In the genomic region with DNA sequence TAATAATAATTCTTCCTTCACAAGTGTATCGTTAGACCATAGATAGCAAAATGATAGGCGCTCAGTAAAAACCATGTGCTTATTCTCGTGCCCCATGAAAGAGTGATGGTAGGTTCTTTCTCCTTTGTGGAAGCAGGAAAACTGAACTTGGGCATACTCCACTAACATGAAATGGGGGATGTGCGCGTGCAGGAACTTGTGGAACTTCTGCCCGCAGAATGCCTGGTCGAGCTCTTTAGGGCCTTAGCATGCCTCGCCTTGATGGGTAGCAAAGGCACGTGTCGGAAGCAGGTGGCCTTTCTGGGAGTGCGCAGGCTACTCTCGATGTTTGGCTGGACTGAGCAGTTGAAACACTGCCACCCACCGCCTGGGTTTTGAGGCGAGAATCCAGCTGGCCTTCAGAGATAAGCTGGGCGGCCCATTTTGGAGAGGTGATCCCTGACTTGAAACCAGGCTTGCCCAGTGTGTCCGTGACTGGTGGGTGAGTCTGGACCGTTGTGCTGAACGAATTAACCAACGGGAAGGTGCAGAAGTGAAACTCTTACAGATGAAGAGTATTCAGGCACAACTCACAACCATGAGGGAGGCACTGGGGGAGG, we compare ENCODE assay signal across 8 cellular contexts. TPM values are rescaled to one million over a fixed set of nuclear protein-coding genes. Genes with fewer than 3 reads are reported as not detected.
A peak's percentile ranks its signal among the peaks of the same experiment; 100 is the strongest.
DNase-seq lines count a peak whose midpoint lies in the region; ATAC-seq, FAIRE-seq and TF ChIP-seq lines count a peak whose summit lies in the region.

No MANE protein-coding gene starts in this region.

- H3K4me1 Mint-ChIP-seq in activated B cell treated with CpG ODN at 0.5 μM for 24 hours, result peaks cover 23% of the 10 kb centered on the region

- 9% methylated on average over 19 of the region's 19 CpGs for WGBS in liver

- no peak for FAIRE-seq in D721Med (lab: Jason Lieb, UNC)

- peak overlapping the region; percentile 72 to 99 (median 95) for H3K27ac ChIP-seq in dorsolateral prefrontal cortex
- peak overlapping the region; percentile 91 for H3K27ac ChIP-seq in liver (ENCODE audit: low read depth in 1 of 2, low read length in 2 of 2)

- CTCF ChIA-PET in activated B cell treated with CpG ODN at 0.5 μM for 24 hours (lab: Charles Lee), result interaction anchor here (0.6 to 2.4 kb wide), 5 partner anchors 13 to 612 kb away, joined by 3 to 14 read pairs (median 4); a partner anchor contains a TSS

- H3K9ac ChIP-seq in liver (ENCODE audit: low read depth in 1 of 2, low read length in 2 of 2), result peak overlapping the region in 1 of 2 donors; percentile 73

- no peaks in the 10 kb centered on the region for H3K27me3 Mint-ChIP-seq in activated B cell treated with CpG ODN at 0.5 μM for 24 hours

- peak; percentile 28 to 60 for TF ChIP-seq RAD21 in liver (IDR thresholded peaks at IDR 0.05)

- no peaks in the 10 kb centered on the region for H3K9me3 ChIP-seq in liver (ENCODE audit: control insufficient read depth in 4 of 4, low read length in 3 of 4)

- peak; percentile 33 for TF ChIP-seq CTCF in D721Med (IDR thresholded peaks at IDR 0.05; ENCODE audit: insufficient read depth, missing control alignments)
- no peak for TF ChIP-seq CTCF in activated B cell treated with CpG ODN at 0.5 μM for 24 hours (IDR thresholded peaks at IDR 0.05)
- peak in 45 of 56 donors; percentile 10 to 63 (median 40) for TF ChIP-seq CTCF in dorsolateral prefrontal cortex (IDR thresholded peaks at IDR 0.05 in 54 of 56, conservative IDR thresholded peaks at IDR 0.05 in 2 of 56; ENCODE audit: low read depth in 1 of 56, partially characterized antibody in 56 of 56)
- peak; percentile 7 for TF ChIP-seq CTCF in liver (IDR thresholded peaks at IDR 0.05; ENCODE audit: low read depth, low read length, missing input control)

- H3K4me1 ChIP-seq in liver (ENCODE audit: control insufficient read depth in 4 of 4, insufficient read depth in 4 of 4, low read length in 3 of 4), result peaks cover 6 to 37% (median 20%) of the 10 kb centered on the region in 4 donors

- H3K27ac Mint-ChIP-seq in activated B cell treated with CpG ODN at 0.5 μM for 24 hours, result peak overlapping the region; percentile 95

- POLR2A ChIA-PET in activated B cell treated with CpG ODN at 0.5 μM for 24 hours (lab: Charles Lee), result interaction anchor here (0.6 to 4.8 kb wide), 7 partner anchors 14 to 662 kb away, joined by 3 to 84 read pairs (median 4); a partner anchor contains a TSS

- intact Hi-C loops in activated B cell treated with CpG ODN at 0.5 μM for 24 hours (cut with micrococcal nuclease), result loop anchor here (1.0 to 10.0 kb wide), 8 partner anchors 55 to 1764 kb away; a partner anchor contains a TSS
- intact Hi-C loops in dorsolateral prefrontal cortex (cut with DNase I), result loop anchor here (1.0 to 10.0 kb wide), 6 partner anchors 55 to 501 kb away; a partner anchor contains a TSS

- ATAC-seq in activated B cell treated with CpG ODN at 0.5 μM for 24 hours (ENCODE audit: low read depth) (no peak), HG03354 (IDR thresholded peaks at IDR 0.05; ENCODE audit: poor library complexity, severe bottlenecking, unreplicated experiment) (no peak)

- H3K4me3 ChIP-seq in H7 (ENCODE audit: insufficient read depth, low read depth, low read length), result peak overlapping the region; percentile 69
- H3K4me3 ChIP-seq in dorsolateral prefrontal cortex, result peak overlapping the region; percentile 42 to 93 (median 81)
- peak overlapping the region; percentile 56 to 80 (median 79) for H3K4me3 ChIP-seq in liver (ENCODE audit: low read depth in 1 of 3, low read length in 3 of 3)

- DNase-seq in D721Med (ENCODE audit: insufficient read length, low spot score) (no peak), H7 (peak; percentile 34), NCI-H1694 treated with DMSO at 0.1 percent for 48 hours (lab: John Stamatoyannopoulos, UW) (peak; percentile 50), activated B cell treated with CpG ODN at 0.5 μM for 24 hours (peak; percentile 27), dorsolateral prefrontal cortex (peak; percentile 63 to 86 (median 82))
- peak in 2 of 3 donors; percentile 0 to 9 for DNase-seq in stimulated activated CD4-positive, alpha-beta T cell treated with anti-CD3 and anti-CD28 coated beads, TNF-alpha, amount 100 ng/mL, for 1 hour (ENCODE audit: low read depth in 3 of 3, low spot score in 1 of 3)

- no peaks in the 10 kb centered on the region for H3K9me3 Mint-ChIP-seq in activated B cell treated with CpG ODN at 0.5 μM for 24 hours

- H3K4me3 Mint-ChIP-seq in activated B cell treated with CpG ODN at 0.5 μM for 24 hours, result peak overlapping the region; percentile 92

- H3K36me3 ChIP-seq in H7 (replicated peaks; ENCODE audit: control insufficient read depth, insufficient read depth, low read length) (no peaks in the 10 kb centered on the region), liver (ENCODE audit: control insufficient read depth in 4 of 4, insufficient read depth in 3 of 4, low read depth in 1 of 4, low read length in 3 of 4) (peaks cover 0 to under 1% (median 0%) of the 10 kb centered on the region in 4 donors)

- peaks cover 5% of the 10 kb centered on the region for H3K36me3 Mint-ChIP-seq in activated B cell treated with CpG ODN at 0.5 μM for 24 hours (ENCODE audit: low read depth)

- H3K27me3 ChIP-seq in H7 (ENCODE audit: control insufficient read depth, insufficient read depth, low read length) (no peaks in the 10 kb centered on the region), dorsolateral prefrontal cortex (no peaks in the 10 kb centered on the region), liver (ENCODE audit: control insufficient read depth in 4 of 4, insufficient read depth in 4 of 4, low read length in 3 of 4) (no peaks in the 10 kb centered on the region)

TF ChIP-seq in liver, 16 proteins besides CTCF, POLR2A, EP300 and RAD21:
- TF ChIP-seq FOXA1 (IDR thresholded peaks at IDR 0.05), result no peak
- TF ChIP-seq, protein P1, sequence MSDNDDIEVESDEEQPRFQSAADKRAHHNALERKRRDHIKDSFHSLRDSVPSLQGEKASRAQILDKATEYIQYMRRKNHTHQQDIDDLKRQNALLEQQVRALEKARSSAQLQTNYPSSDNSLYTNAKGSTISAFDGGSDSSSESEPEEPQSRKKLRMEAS (IDR thresholded peaks at IDR 0.05), result peak; percentile 98

RNA-seq across cellular contexts. Expression of a gene that starts 0.8 kb away (rescaled TPM):
- total RNA-seq in H7 (2014; rRNA removed; shearing (Covaris generic)), result 98.0 and 117 TPM in 2 replicates
- 31.2 and 31.8 TPM in 2 replicates for total RNA-seq in activated B cell treated with CpG ODN at 0.5 μM for 24 hours
- total RNA-seq in dorsolateral prefrontal cortex, result 100 to 1,000 TPM in 2 of 120 experiments, 10 to 100 TPM in 118; 37.3 to 110 (median 59.5) TPM
- 100 to 1,000 TPM in 1 of 2 donors, 10 to 100 TPM in 1; 82.7 to 107 TPM for total RNA-seq in liver
- 100 to 1,000 TPM in 1 of 2 donors, 10 to 100 TPM in 1; 72.8 to 120 TPM for polyA plus RNA-seq in liver

RNA-seq across cellular contexts. Expression of a gene that starts 54.8 kb away (rescaled TPM):
- total RNA-seq in H7 (2014; rRNA removed; shearing (Covaris generic)), result 10.7 and 16.3 TPM in 2 replicates
- total RNA-seq in activated B cell treated with CpG ODN at 0.5 μM for 24 hours (58.0 and 59.4 TPM in 2 replicates), dorsolateral prefrontal cortex (10 to 100 TPM; 30.4 to 70.4 (median 41.8) TPM), liver (10 to 100 TPM; 13.8 to 18.7 TPM)
- polyA plus RNA-seq in liver, result 1 to 10 TPM; 2.7 to 4.4 TPM
